ENCODE assay signal across 14 cellular contexts in the genomic region with DNA sequence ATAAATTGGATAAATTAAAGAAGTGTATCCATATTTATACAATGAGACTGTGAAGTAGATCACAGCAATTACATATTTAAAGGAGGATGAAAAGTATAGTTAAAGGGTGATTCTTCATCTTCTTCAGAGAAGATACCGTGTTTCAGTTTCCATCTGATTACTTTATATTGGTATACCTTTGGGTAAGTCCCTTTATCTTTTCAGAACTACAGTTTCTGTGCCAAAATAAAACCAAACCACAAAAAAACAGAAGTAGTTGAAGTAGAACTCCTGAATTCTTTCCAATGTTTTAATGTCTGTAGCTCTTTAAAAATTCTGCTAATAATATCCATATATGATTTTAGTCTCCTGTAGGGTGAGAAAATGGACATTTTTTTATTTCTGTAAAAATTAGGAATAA.
A peak's percentile ranks its signal among the peaks of the same experiment; 100 is the strongest.
DNase-seq lines count a peak whose midpoint lies in the region; ATAC-seq, FAIRE-seq and TF ChIP-seq lines count a peak whose summit lies in the region.
"Had no signal": no experiment of that assay in that cellular context is flagged by ENCODE, and none has a peak within 500 bp of the region (broad histone marks: within the 10 kb centered on the region; RNA-seq: fewer than 3 reads in every experiment).

No MANE protein-coding gene starts in this region.

- H3K4ac ChIP-seq in mesenchymal stem cell (ENCODE audit: low read depth in 1 of 2, low read length in 2 of 2): no peak overlapping the region

- no peaks in the 10 kb centered on the region for H3K79me2 ChIP-seq in GM12878 (ENCODE audit: control insufficient read depth, insufficient read depth, low read length)

- no peak overlapping the region for H3K18ac ChIP-seq in mesenchymal stem cell (ENCODE audit: low read depth in 1 of 2, low read length in 2 of 2)

- H3K9me3 ChIP-seq in GM12878 (replicated peaks; ENCODE audit: control insufficient read depth, insufficient read depth, low read length) (no peaks in the 10 kb centered on the region; the same call in 1 of the 3 replicates), transverse colon (no peaks in the 10 kb centered on the region), mesenchymal stem cell (ENCODE audit: control insufficient read depth, low read length) (peaks cover 24% of the 10 kb centered on the region)
- H3K9me3 ChIP-seq: prostate gland had no signal

- no peak overlapping the region for H4K91ac ChIP-seq in mesenchymal stem cell (ENCODE audit: low read length)

- no peak overlapping the region for H3K14ac ChIP-seq in mesenchymal stem cell (ENCODE audit: low read length in 2 of 2)

- H3K27me3 Mint-ChIP-seq in HFFc6 (ENCODE audit: insufficient read depth): no peaks in the 10 kb centered on the region

- H2BK15ac ChIP-seq in mesenchymal stem cell (ENCODE audit: low read depth, poor library complexity, severe bottlenecking): no peak overlapping the region

- TF ChIP-seq EP300 in GM12878 (IDR thresholded peaks at IDR 0.05; ENCODE audit: borderline replicate concordance in 1 of 2, control insufficient read depth in 1 of 2, low read depth in 2 of 2, low read length in 2 of 2) (no peak), transverse colon (IDR thresholded peaks at IDR 0.05; ENCODE audit: low read depth) (no peak)

- H2AFZ ChIP-seq in GM12878 (ENCODE audit: control insufficient read depth, low read depth, low read length): no peak overlapping the region
- no peak overlapping the region for H2AFZ ChIP-seq in mesenchymal stem cell (ENCODE audit: low read depth, low read length)

- no peaks in the 10 kb centered on the region for H3K36me3 Mint-ChIP-seq in HFFc6 (ENCODE audit: low read depth)
- H3K36me3 Mint-ChIP-seq: CD4-positive, CD25-positive, alpha-beta regulatory T cell had no signal

- H3K4me1 ChIP-seq in GM12878 (ENCODE audit: control insufficient read depth, insufficient read depth, low read length): peaks cover 14% of the 10 kb centered on the region
- H3K4me1 ChIP-seq in transverse colon: no peaks in the 10 kb centered on the region
- no peaks in the 10 kb centered on the region for H3K4me1 ChIP-seq in mesenchymal stem cell (ENCODE audit: control insufficient read depth, insufficient read depth, low read depth, low read length)
- H3K4me1 ChIP-seq: heart right ventricle, prostate gland had no signal

- CTCF ChIA-PET in GM12878 (lab: Yijun Ruan, JAX): interaction anchor here (1.1 kb wide), 1 partner anchor 25 kb away, joined by 3 read pairs; no protein-coding TSS in a partner anchor

- H4K20me1 ChIP-seq in GM12878 (ENCODE audit: control insufficient read depth, insufficient read depth): no peaks in the 10 kb centered on the region

- WGBS in GM12878 (ENCODE audit: insufficient coverage, insufficient replicate concordance, low lambda C conversion rate, missing lambda C conversion rate): 4% methylated on average over 1 of the region's 1 CpG
- WGBS in transverse colon (ENCODE audit: low coverage in 1 of 2), 2 donors: 50 to 64% methylated on average over 1 of the region's 1 CpG
- no CpG with 5 or more reads among the region's 1 CpG for WGBS in mesenchymal stem cell

- H3K36me3 ChIP-seq in GM12878 (ENCODE audit: control insufficient read depth in 2 of 2, insufficient read depth in 2 of 2, low read length in 1 of 2) (no peaks in the 10 kb centered on the region), transverse colon (no peaks in the 10 kb centered on the region), mesenchymal stem cell (ENCODE audit: control insufficient read depth in 1 of 2, insufficient read depth in 2 of 2, low read depth in 1 of 2, low read length in 2 of 2) (no peaks in the 10 kb centered on the region)
- H3K36me3 ChIP-seq: heart right ventricle, prostate gland had no signal

- TF ChIP-seq RAD21 in GM12878 (IDR thresholded peaks at IDR 0.05; ENCODE audit: insufficient read depth, low read depth, low read length): no peak

- SMC1A ChIA-PET in GM12878 (lab: Charles Lee; ENCODE audit: uncharacterized antibody, unreplicated experiment): interaction anchor here (1.0 to 1.9 kb wide), 3 partner anchors 29 to 80 kb away, joined by 3 to 4 read pairs (median 3); no protein-coding TSS in a partner anchor

- FAIRE-seq in GM12878 (lab: Jason Lieb, UNC): peak; percentile 71

- no peak for TF ChIP-seq CTCF in GM12878 (IDR thresholded peaks at IDR 0.05 in 2 of 3, conservative IDR thresholded peaks at IDR 0.05 in 1 of 3; ENCODE audit: control insufficient read depth in 2 of 3, extremely low read depth in 1 of 3, insufficient read depth in 1 of 3, low read depth in 3 of 3, low read length in 3 of 3)
- no peak for TF ChIP-seq CTCF in transverse colon (IDR thresholded peaks at IDR 0.05)
- TF ChIP-seq CTCF in HFFc6 (IDR thresholded peaks at IDR 0.05): no peak

- H3K27ac ChIP-seq in GM12878 (ENCODE audit: control insufficient read depth, insufficient read depth): no peak overlapping the region
- no peak overlapping the region for H3K27ac ChIP-seq in transverse colon
- H3K27ac ChIP-seq in mesenchymal stem cell (ENCODE audit: low read length, poor library complexity, severe bottlenecking): no peak overlapping the region
- H3K27ac ChIP-seq: heart right ventricle, prostate gland had no signal

- in situ Hi-C loops in GM12878 (cut with MboI) (no loop called here), transverse colon (cut with MboI; ENCODE audit: low pct_ligation_motif_present in 1 of 4, low pct_unique_long_range_greater_than_20kb in 1 of 4, low sequenced_read_pairs in 3 of 4) (no loop called here)

- H3K4me3 ChIP-seq in GM12878: no peak overlapping the region
- H3K4me3 ChIP-seq in transverse colon: no peak overlapping the region
- no peak overlapping the region for H3K4me3 ChIP-seq in mesenchymal stem cell (ENCODE audit: insufficient read depth in 1 of 2, low read depth in 1 of 2, low read length in 2 of 2)
- H3K4me3 ChIP-seq: heart right ventricle, lung, prostate gland had no signal

- H3K27ac Mint-ChIP-seq in HFFc6: no peak overlapping the region
- H3K27ac Mint-ChIP-seq: CD4-positive, CD25-positive, alpha-beta regulatory T cell had no signal

- no peak overlapping the region for H2AK5ac ChIP-seq in mesenchymal stem cell (ENCODE audit: low read length, severe bottlenecking)

- no peaks in the 10 kb centered on the region for H3K79me1 ChIP-seq in mesenchymal stem cell (replicated peaks; ENCODE audit: low read length, poor library complexity, severe bottlenecking)

- H3K4me1 Mint-ChIP-seq in HFFc6 (ENCODE audit: low read depth): no peaks in the 10 kb centered on the region

- no peak overlapping the region for H3K23ac ChIP-seq in mesenchymal stem cell (ENCODE audit: low read length in 2 of 2)

- H3K4me2 ChIP-seq in GM12878 (ENCODE audit: control insufficient read depth, insufficient read depth) (peak overlapping the region; percentile 72), mesenchymal stem cell (ENCODE audit: low read length, poor library complexity, severe bottlenecking) (no peak overlapping the region)

- intact Hi-C loops in GM12878 (cut with micrococcal nuclease; ENCODE audit: unreplicated experiment): no loop called here
- intact Hi-C loops in transverse colon (cut with DNase I; ENCODE audit: low total_unique reads): no loop called here

- peaks cover 56% of the 10 kb centered on the region for H3K9me3 Mint-ChIP-seq in HFFc6

- no peak overlapping the region for H4K8ac ChIP-seq in mesenchymal stem cell (ENCODE audit: low read length)

- DNase-seq in GM12878 (ENCODE audit: low read depth, low spot score): no peak
- no peak for DNase-seq in transverse colon
- DNase-seq in activated CD4-positive, alpha-beta T cell treated with anti-CD3 and anti-CD28 coated beads for 4 hours: no peak
- no peak for DNase-seq in mesenchymal stem cell
- no peak for DNase-seq in HFFc6
- DNase-seq: CD4-positive, CD25-positive, alpha-beta regulatory T cell; dermis blood vessel endothelial cell; heart right ventricle; NCI-H1417 had no signal

- no peaks in the 10 kb centered on the region for H3K27me3 ChIP-seq in GM12878 (replicated peaks in 1 of 2; ENCODE audit: control insufficient read depth in 2 of 2, insufficient read depth in 2 of 2, low read length in 1 of 2)
- H3K27me3 ChIP-seq in transverse colon: no peaks in the 10 kb centered on the region
- no peaks in the 10 kb centered on the region for H3K27me3 ChIP-seq in mesenchymal stem cell (ENCODE audit: control insufficient read depth in 1 of 2, insufficient read depth in 1 of 2, low read length in 2 of 2)
- H3K27me3 ChIP-seq: heart right ventricle had no signal

- H2BK5ac ChIP-seq in mesenchymal stem cell (ENCODE audit: low read depth, low read length, poor library complexity, severe bottlenecking): no peak overlapping the region

- H2BK120ac ChIP-seq in mesenchymal stem cell (ENCODE audit: low read depth, low read length): no peak overlapping the region

- H3K9ac ChIP-seq in GM12878 (ENCODE audit: control insufficient read depth, insufficient read depth, low read length) (no peak overlapping the region), mesenchymal stem cell (ENCODE audit: low read length) (no peak overlapping the region)

- RAD21 ChIA-PET in GM12878 (lab: Charles Lee; ENCODE audit: unreplicated experiment): interaction anchor here (1.0 kb wide), 1 partner anchor 260 kb away, joined by 4 read pairs; no protein-coding TSS in a partner anchor

- POLR2A ChIA-PET in GM12878 (lab: Charles Lee): interaction anchor here (0.6 kb wide), 1 partner anchor 272 kb away, joined by 3 read pairs; no protein-coding TSS in a partner anchor

- no peak overlapping the region for H2BK12ac ChIP-seq in mesenchymal stem cell (ENCODE audit: low read length in 2 of 2)

- ATAC-seq in GM18870 (IDR thresholded peaks at IDR 0.05; ENCODE audit: unreplicated experiment) (peak; percentile 99), GM21619 (IDR thresholded peaks at IDR 0.05; ENCODE audit: unreplicated experiment) (peak; percentile 96), HG03103 (IDR thresholded peaks at IDR 0.05; ENCODE audit: low read depth, unreplicated experiment) (peak; percentile 94), GM12878 (peak; percentile 94)
- ATAC-seq: heart right ventricle had no signal

- BruUV-seq in GM12878 (replicated peaks; lab: Mats Ljungman, UMichigan): no TSS peak

- H3K4me3 Mint-ChIP-seq in HFFc6: no peak overlapping the region
- H3K4me3 Mint-ChIP-seq: CD4-positive, CD25-positive, alpha-beta regulatory T cell had no signal

- TF ChIP-seq POLR2A in GM12878 (IDR thresholded peaks at IDR 0.05; ENCODE audit: low read depth, low read length) (no peak), transverse colon (IDR thresholded peaks at IDR 0.05) (no peak)

TF ChIP-seq in GM12878, 131 proteins besides CTCF, POLR2A, EP300 and RAD21 (continues in another document):
- TF ChIP-seq NFXL1 (IDR thresholded peaks at IDR 0.05; ENCODE audit: borderline replicate concordance): no peak
- no peak for TF ChIP-seq ZNF622 (IDR thresholded peaks at IDR 0.05)
- no peak for TF ChIP-seq GABPA (IDR thresholded peaks at IDR 0.05; ENCODE audit: low read depth)
- no peak for TF ChIP-seq SMAD1 (IDR thresholded peaks at IDR 0.05; ENCODE audit: low read depth, partially characterized antibody)
- no peak for TF ChIP-seq CHD4 (IDR thresholded peaks at IDR 0.05)
- TF ChIP-seq RAD51 (IDR thresholded peaks at IDR 0.05): no peak
- no peak for TF ChIP-seq BCL11A (IDR thresholded peaks at IDR 0.05; ENCODE audit: low read depth, low read length)
- peak; percentile 66 for TF ChIP-seq NFIC (IDR thresholded peaks at IDR 0.05; ENCODE audit: low read depth, low read length)
- no peak for TF ChIP-seq MXI1 (IDR thresholded peaks at IDR 0.05; ENCODE audit: low read depth, low read length)
- no peak for TF ChIP-seq GATAD2B (conservative IDR thresholded peaks at IDR 0.05; ENCODE audit: low read depth)
